Comparison of ENCODE assay signal across 9 cellular contexts in genomic region chr15:89377842-89378698, GRCh38. TPM values are rescaled to one million over a fixed set of nuclear protein-coding genes. Genes with fewer than 3 reads are reported as not detected.
DNase-seq lines count a peak whose midpoint lies in the region; TF ChIP-seq lines count a peak whose summit lies in the region.
"Had no signal": no experiment of that assay in that cellular context is flagged by ENCODE, and none has a peak within 500 bp of the region (broad histone marks: within the 10 kb centered on the region; RNA-seq: fewer than 3 reads in every experiment).

No MANE protein-coding gene starts in this region.

- H3K9me2 ChIP-seq in Karpas-422 (replicated peaks; ENCODE audit: insufficient read depth, low read length): no peaks in the 10 kb centered on the region

- H3K27me3 ChIP-seq in HUES6 (ENCODE audit: control insufficient read depth, insufficient read depth, low read length) (peaks cover 100% of the 10 kb centered on the region), ascending aorta (peaks cover 11% of the 10 kb centered on the region), Karpas-422 (ENCODE audit: low read length) (no peaks in the 10 kb centered on the region)

- H2AFZ ChIP-seq in Karpas-422 (ENCODE audit: low read length): no peak overlapping the region

- H3K36me3 ChIP-seq in HUES6 (ENCODE audit: control insufficient read depth, insufficient read depth, low read length) (no peaks in the 10 kb centered on the region), ascending aorta (no peaks in the 10 kb centered on the region), Karpas-422 (ENCODE audit: insufficient read depth, low read length) (no peaks in the 10 kb centered on the region)
- H3K36me3 ChIP-seq: tibial nerve had no signal

- H4K20me1 ChIP-seq in Karpas-422 (ENCODE audit: insufficient read depth, low read depth, low read length): no peaks in the 10 kb centered on the region

- DNase-seq in ascending aorta (ENCODE audit: low spot score in 2 of 2) (no peak), iPS-NIHi7 (ENCODE audit: extremely low spot score) (peak; percentile 24), Karpas-422 (no peak), KBM-7 (no peak), NCI-H510A (lab: John Stamatoyannopoulos, UW) (no peak)
- no peak for DNase-seq in stimulated activated CD4-positive, alpha-beta T cell treated with anti-CD3 and anti-CD28 coated beads, Interleukin-4, amount 100 ng/mL, for 1 hour

- H3K79me2 ChIP-seq in Karpas-422 (ENCODE audit: low read length): no peaks in the 10 kb centered on the region

- TF ChIP-seq CTCF in ascending aorta (IDR thresholded peaks at IDR 0.05): no peak

- H3K4me1 ChIP-seq in HUES6 (ENCODE audit: control insufficient read depth, insufficient read depth, low read length) (peaks cover 21% of the 10 kb centered on the region), ascending aorta (peaks cover 0 to 10% of the 10 kb centered on the region in 2 donors), Karpas-422 (ENCODE audit: low read length) (peaks cover 7% of the 10 kb centered on the region)

- peak overlapping the region; percentile 50 for H3K4me3 ChIP-seq in HUES6 (ENCODE audit: low read depth, low read length)
- H3K4me3 ChIP-seq in ascending aorta: peak overlapping the region; percentile 53 to 60
- peak overlapping the region in 5 of 7 experiments; percentile 9 to 28 (median 16) for H3K4me3 ChIP-seq in skin epidermis
- no peak overlapping the region for H3K4me3 ChIP-seq in Karpas-422 (ENCODE audit: low read length)

- no peak overlapping the region for H3K9ac ChIP-seq in HUES6 (ENCODE audit: low read length)
- H3K9ac ChIP-seq in Karpas-422 (ENCODE audit: low read length): no peak overlapping the region

- H3K9me3 ChIP-seq in HUES6 (ENCODE audit: control insufficient read depth, insufficient read depth, low read depth, low read length): no peaks in the 10 kb centered on the region
- no peaks in the 10 kb centered on the region for H3K9me3 ChIP-seq in ascending aorta
- H3K9me3 ChIP-seq in Karpas-422 (ENCODE audit: low read length): no peaks in the 10 kb centered on the region
- H3K9me3 ChIP-seq: tibial nerve had no signal

- H3K4me2 ChIP-seq in Karpas-422 (ENCODE audit: low read depth, low read length, poor library complexity, severe bottlenecking): no peak overlapping the region

- H3K27ac ChIP-seq in HUES6 (ENCODE audit: low read depth, low read length): no peak overlapping the region
- no peak overlapping the region for H3K27ac ChIP-seq in ascending aorta
- peak overlapping the region in 2 of 21 experiments; percentile 3 to 35 for H3K27ac ChIP-seq in skin epidermis
- no peak overlapping the region for H3K27ac ChIP-seq in Karpas-422 (ENCODE audit: low read length)
- H3K27ac ChIP-seq: tibial nerve had no signal

- intact Hi-C loops in ascending aorta (cut with DNase I): no loop called here

- in situ Hi-C loops in KBM-7 (cut with MboI; ENCODE audit: low pct_unique_long_range_greater_than_20kb, low sequenced_read_pairs): no loop called here

RNA-seq across cellular contexts. Expression of gene POLG, which starts 43.4 kb away (rescaled TPM):
- total RNA-seq in ascending aorta: 69.1 TPM
- 36.8 and 76.5 TPM in 2 replicates for total RNA-seq in Karpas-422 (2014; rRNA removed; shearing (Covaris generic); ENCODE audit: low replicate concordance)
